25 cellular contexts compared by ENCODE assay signal in genomic region chr3:14343338-14344112, GRCh38. TPM values are rescaled to one million over a fixed set of nuclear protein-coding genes. Genes with fewer than 3 reads are reported as not detected.
DNase-seq lines count a peak whose midpoint lies in the region; FAIRE-seq and TF ChIP-seq lines count a peak whose summit lies in the region.
"Had no signal": no experiment of that assay in that cellular context is flagged by ENCODE, and none has a peak within 500 bp of the region (broad histone marks: within the 10 kb centered on the region; RNA-seq: fewer than 3 reads in every experiment).

No MANE protein-coding gene starts in this region.

- H3F3A ChIP-seq in neural progenitor cell (ENCODE audit: low read depth): peaks cover 6% of the 10 kb centered on the region

- H3K9me3 Mint-ChIP-seq in H9 (no peaks in the 10 kb centered on the region; a peak in 1 of 5 replicates), neural progenitor cell (no peaks in the 10 kb centered on the region)
- H3K9me3 Mint-ChIP-seq: activated naive CD4-positive, alpha-beta T cell treated with anti-CD3 and anti-CD28 coated beads, Interleukin-2, amount 50 U/mL, for 24 hours had no signal

- peaks cover 23% of the 10 kb centered on the region in 2 experiments for H3K4me1 Mint-ChIP-seq in H9
- H3K4me1 Mint-ChIP-seq in neural progenitor cell: peaks cover 29% of the 10 kb centered on the region
- H3K4me1 Mint-ChIP-seq: activated naive CD4-positive, alpha-beta T cell treated with anti-CD3 and anti-CD28 coated beads, Interleukin-2, amount 50 U/mL, for 24 hours had no signal

- H3K56ac ChIP-seq in H9 (ENCODE audit: insufficient read length, low read depth, low read length): no peak overlapping the region

- H4K8ac ChIP-seq in H9 (replicated peaks; ENCODE audit: insufficient read length, low read depth, low read length): no peak overlapping the region

- no peak overlapping the region for H3K4me3 Mint-ChIP-seq in H9
- H3K4me3 Mint-ChIP-seq in neural progenitor cell: no peak overlapping the region
- H3K4me3 Mint-ChIP-seq: activated naive CD4-positive, alpha-beta T cell treated with anti-CD3 and anti-CD28 coated beads, Interleukin-2, amount 50 U/mL, for 24 hours had no signal

- no peak overlapping the region for H3K23ac ChIP-seq in H9 (ENCODE audit: insufficient read length, low read depth, low read length)

- no peaks in the 10 kb centered on the region for H3K23me2 ChIP-seq in H9 (ENCODE audit: insufficient read length, low read depth, low read length, poor library complexity, severe bottlenecking)

- no peak for TF ChIP-seq CTCF in H9 (conservative IDR thresholded peaks at IDR 0.05)
- no peak for TF ChIP-seq CTCF in neural progenitor cell (IDR thresholded peaks at IDR 0.05)

- H3K18ac ChIP-seq in H9 (ENCODE audit: insufficient read length, low read depth, low read length): no peak overlapping the region

- no peak overlapping the region for H2BK120ac ChIP-seq in H9 (ENCODE audit: low read depth, low read length, poor library complexity, severe bottlenecking)

- peaks cover 2% of the 10 kb centered on the region; the same call in 1 of the 2 replicates for H3K27me3 ChIP-seq in H9 (ENCODE audit: insufficient read depth, low read length)
- H3K27me3 ChIP-seq in neural progenitor cell: no peaks in the 10 kb centered on the region
- H3K27me3 ChIP-seq: BLaER1, breast epithelium, gastroesophageal sphincter, hepatocyte, sigmoid colon, tibial nerve had no signal

- H3K27me3 Mint-ChIP-seq in H9 (ENCODE audit: low read depth) (peaks cover 61% of the 10 kb centered on the region), neural progenitor cell (ENCODE audit: insufficient read depth, low read depth) (peaks cover 5% of the 10 kb centered on the region)
- H3K27me3 Mint-ChIP-seq: activated naive CD4-positive, alpha-beta T cell treated with anti-CD3 and anti-CD28 coated beads, Interleukin-2, amount 50 U/mL, for 24 hours had no signal

- H3K79me2 ChIP-seq in H9 (ENCODE audit: insufficient read depth, low read length): no peaks in the 10 kb centered on the region
- H3K79me2 ChIP-seq in neural progenitor cell (ENCODE audit: low read depth): no peaks in the 10 kb centered on the region
- H3K79me2 ChIP-seq: hepatocyte had no signal

- H3K36me3 ChIP-seq in neural progenitor cell: no peaks in the 10 kb centered on the region
- H3K36me3 ChIP-seq: BLaER1, breast epithelium, gastroesophageal sphincter, sigmoid colon, tibial nerve had no signal

- H3K4me2 ChIP-seq in H9 (ENCODE audit: insufficient read depth, insufficient read length, low read length) (no peak overlapping the region), neural progenitor cell (no peak overlapping the region)
- H3K4me2 ChIP-seq: BLaER1, hepatocyte, KMS-11 had no signal

- H3K4me1 ChIP-seq in H9 (ENCODE audit: insufficient read depth, low read length) (no peaks in the 10 kb centered on the region), neural progenitor cell (peaks cover 33% of the 10 kb centered on the region)
- H3K4me1 ChIP-seq: BLaER1, breast epithelium, gastroesophageal sphincter, sigmoid colon had no signal

- H4K5ac ChIP-seq in H9 (ENCODE audit: insufficient read length, low read depth, low read length): no peak overlapping the region

- H3T11ph ChIP-seq in H9 (ENCODE audit: low read length): no peak overlapping the region

- H2BK12ac ChIP-seq in H9 (ENCODE audit: insufficient read length, low read depth, low read length): no peak overlapping the region

- H4K91ac ChIP-seq in H9 (ENCODE audit: insufficient read length, low read depth, low read length): no peak overlapping the region

- no CpG with 5 or more reads among the region's 21 CpGs for WGBS in H9 (ENCODE audit: extremely low coverage, insufficient read length, low lambda C conversion rate)

- no peak overlapping the region for H2BK15ac ChIP-seq in H9 (ENCODE audit: low read depth, low read length)

- no peak overlapping the region for H3K4me3 ChIP-seq in neural progenitor cell
- H3K4me3 ChIP-seq: BLaER1, breast epithelium, gastroesophageal sphincter, hepatocyte, lung, sigmoid colon, tibial nerve had no signal

- no peak overlapping the region for H2BK5ac ChIP-seq in H9 (ENCODE audit: insufficient read length, low read length)

- H3K36me3 Mint-ChIP-seq in H9 (ENCODE audit: insufficient read depth in 1 of 3, low read depth in 3 of 3) (no peaks in the 10 kb centered on the region), neural progenitor cell (no peaks in the 10 kb centered on the region)
- H3K36me3 Mint-ChIP-seq: activated naive CD4-positive, alpha-beta T cell treated with anti-CD3 and anti-CD28 coated beads, Interleukin-2, amount 50 U/mL, for 24 hours had no signal

- H3K27ac Mint-ChIP-seq in H9: peak overlapping the region; percentile 2 to 9 (median 4); a peak in 2 of 7 replicates
- H3K27ac Mint-ChIP-seq in neural progenitor cell: peak overlapping the region; percentile 12
- H3K27ac Mint-ChIP-seq: activated naive CD4-positive, alpha-beta T cell treated with anti-CD3 and anti-CD28 coated beads, Interleukin-2, amount 50 U/mL, for 24 hours had no signal

- H3K9ac ChIP-seq in H9 (ENCODE audit: extremely low read depth, insufficient read length, low read length) (no peak overlapping the region), neural progenitor cell (no peak overlapping the region)
- H3K9ac ChIP-seq: BLaER1, KMS-11 had no signal

- no peak overlapping the region; the same call in 1 of the 2 replicates for H3K14ac ChIP-seq in H9 (ENCODE audit: insufficient read depth, low read length)

- H4K20me1 ChIP-seq in H9 (ENCODE audit: control insufficient read depth, insufficient read depth, insufficient read length) (no peaks in the 10 kb centered on the region), neural progenitor cell (ENCODE audit: low read depth) (no peaks in the 10 kb centered on the region)
- H4K20me1 ChIP-seq: BLaER1 had no signal

- H3K27ac ChIP-seq in H9 (ENCODE audit: insufficient read length, low read depth, low read length): no peak overlapping the region
- H3K27ac ChIP-seq in neural progenitor cell: no peak overlapping the region
- H3K27ac ChIP-seq: BLaER1, breast epithelium, gastroesophageal sphincter, hepatocyte, KMS-11, sigmoid colon, tibial nerve had no signal

- no peak overlapping the region for H2BK20ac ChIP-seq in H9 (ENCODE audit: low read depth, low read length, poor library complexity, severe bottlenecking)

- no peaks in the 10 kb centered on the region for H3K79me1 ChIP-seq in H9 (ENCODE audit: insufficient read depth, low read depth, low read length, poor library complexity, severe bottlenecking)

- H3K9me3 ChIP-seq in H9 (ENCODE audit: control insufficient read depth, low read depth, low read length) (no peaks in the 10 kb centered on the region), neural progenitor cell (ENCODE audit: low read depth) (no peaks in the 10 kb centered on the region)
- H3K9me3 ChIP-seq: BLaER1, breast epithelium, gastroesophageal sphincter, sigmoid colon, tibial nerve had no signal

- no peak for FAIRE-seq in RCC 7860 (lab: Jason Lieb, UNC)

- no peak overlapping the region for H3K4ac ChIP-seq in H9 (ENCODE audit: low read depth, low read length)

- peak; percentile 47 for DNase-seq in AG20443 (ENCODE audit: low spot score)
- DNase-seq in H9: no peak
- peak; percentile 48 for DNase-seq in astrocyte of the hippocampus (ENCODE audit: low read depth, low spot score)
- DNase-seq in neural progenitor cell (ENCODE audit: low spot score): no peak
- no peak for DNase-seq in NCI-H69 (lab: John Stamatoyannopoulos, UW)
- DNase-seq in RCC 7860 (ENCODE audit: low spot score): no peak
- DNase-seq in SIG-M5 (lab: John Stamatoyannopoulos, UW): no peak
- DNase-seq in C1 segment of cervical spinal cord (lab: John Stamatoyannopoulos, UW): no peak
- DNase-seq: activated T-cell treated with anti-CD3 and anti-CD28 coated beads for 4 hours; amygdala; DMS53; GF-D8; NCI-H1417; NCI-H2081; NCI-H345; sigmoid colon; stimulated activated CD4-positive, alpha-beta T cell treated with anti-CD3 and anti-CD28 coated beads, Interleukin-4, amount 100 ng/mL, for 4 hours had no signal

- H2AK5ac ChIP-seq in H9 (ENCODE audit: insufficient read length, low read length): no peak overlapping the region

- H2AFZ ChIP-seq in H9 (ENCODE audit: low read length) (no peak overlapping the region), neural progenitor cell (replicated peaks) (peak overlapping the region; percentile 90)
- H2AFZ ChIP-seq: hepatocyte had no signal

RNA-seq across cellular contexts. Expression of gene SLC6A6, which starts 58.9 kb away (rescaled TPM):
- 70.8 and 72.6 TPM in 2 replicates for total RNA-seq in H9 (2021)
- 32.9 and 37.2 TPM in 2 replicates for total RNA-seq in neural progenitor cell (ENCODE audit: low replicate concordance)

Comparison
In these comparisons a context has a peak if more than half of its experiments do, and no peak if none do; other contexts are left out.
1. DNase-seq: peak in AG20443 (single experiment) and astrocyte of the hippocampus (single experiment); none in H9 (single experiment), neural progenitor cell (single experiment), NCI-H69 (single experiment), RCC 7860 (single experiment), SIG-M5 (single experiment) and C1 segment of cervical spinal cord (0 of 14).